In genomic region chr16:69465083-69465721, GRCh38 we compare ENCODE assay signal across 8 cellular contexts. TPM values are rescaled to one million over a fixed set of nuclear protein-coding genes. Genes with fewer than 3 reads are reported as not detected.
DNase-seq lines count a peak whose midpoint lies in the region; ATAC-seq, FAIRE-seq and TF ChIP-seq lines count a peak whose summit lies in the region.

No MANE protein-coding gene starts in this region.

- TF ChIP-seq CTCF in 22Rv1 (IDR thresholded peaks at IDR 0.05) (peak; percentile 21; the same call in 1 of the 2 replicates), OCI-LY3 (IDR thresholded peaks at IDR 0.05; ENCODE audit: low read depth, low read length) (peak; percentile 34), kidney (IDR thresholded peaks at IDR 0.05; ENCODE audit: borderline replicate concordance, extremely low read depth, insufficient read depth) (no peak)

- DNase-seq in effector memory CD4-positive, alpha-beta T cell: peak in 2 of 3 donors; percentile 9 to 13
- peak; percentile 46 for DNase-seq in superior temporal gyrus (ENCODE audit: extremely low spot score)
- DNase-seq in kidney: no peak
- DNase-seq in DMS79 treated with DMSO at 0.1 percent for 48 hours (lab: John Stamatoyannopoulos, UW): no peak
- no peak for DNase-seq in H54 (ENCODE audit: insufficient read length, low spot score)

- intact Hi-C loops in kidney (cut with DNase I): no loop called here

- H4K20me1 ChIP-seq in OCI-LY3 (ENCODE audit: insufficient read depth, low read length): peaks cover 7% of the 10 kb centered on the region; the same call in 1 of the 2 replicates

- no peak for TF ChIP-seq POLR2A in H54 (IDR thresholded peaks at IDR 0.05; ENCODE audit: low read depth, low read length)

- H3K9me3 ChIP-seq in OCI-LY3 (ENCODE audit: insufficient read depth, low read length): no peaks in the 10 kb centered on the region
- no peaks in the 10 kb centered on the region for H3K9me3 ChIP-seq in effector memory CD4-positive, alpha-beta T cell (ENCODE audit: control insufficient read depth, low read length)
- H3K9me3 ChIP-seq in kidney (ENCODE audit: control insufficient read depth in 1 of 2, low read length in 2 of 2): no peaks in the 10 kb centered on the region

- H3K9ac ChIP-seq in OCI-LY3 (ENCODE audit: low read length) (peak overlapping the region; percentile 23; the same call in 1 of the 2 replicates), kidney (ENCODE audit: low read length in 2 of 2) (no peak overlapping the region)

- H2AFZ ChIP-seq in OCI-LY3 (ENCODE audit: low read depth, low read length): no peak overlapping the region

- ATAC-seq in GM19025 (IDR thresholded peaks at IDR 0.05; ENCODE audit: low read depth, unreplicated experiment): peak; percentile 42

- peak overlapping the region; percentile 46 for H3K27ac ChIP-seq in 22Rv1
- H3K27ac ChIP-seq in OCI-LY3 (ENCODE audit: low read length): peak overlapping the region; percentile 68
- H3K27ac ChIP-seq in effector memory CD4-positive, alpha-beta T cell (ENCODE audit: insufficient read depth, low read length, poor library complexity, severe bottlenecking): peak overlapping the region; percentile 30
- no peak overlapping the region for H3K27ac ChIP-seq in kidney (ENCODE audit: low read depth in 2 of 2, low read length in 2 of 2)

- peaks cover 67% of the 10 kb centered on the region for H3K4me1 ChIP-seq in OCI-LY3 (ENCODE audit: low read length)
- peaks cover 19% of the 10 kb centered on the region for H3K4me1 ChIP-seq in effector memory CD4-positive, alpha-beta T cell (ENCODE audit: control insufficient read depth, insufficient read depth, low read length, poor library complexity, severe bottlenecking)
- H3K4me1 ChIP-seq in kidney (ENCODE audit: control insufficient read depth in 1 of 2, insufficient read depth in 1 of 2, low read depth in 1 of 2, low read length in 2 of 2): peaks cover 4 to 7% of the 10 kb centered on the region in 2 donors

- H3K79me2 ChIP-seq in OCI-LY3 (ENCODE audit: low read length): peaks cover 9% of the 10 kb centered on the region; the same call in 1 of the 2 replicates

- peaks cover 31% of the 10 kb centered on the region for H3K36me3 ChIP-seq in OCI-LY3 (replicated peaks; ENCODE audit: low read depth, low read length)
- no peaks in the 10 kb centered on the region for H3K36me3 ChIP-seq in effector memory CD4-positive, alpha-beta T cell (ENCODE audit: control insufficient read depth, insufficient read depth, low read length)
- H3K36me3 ChIP-seq in kidney (ENCODE audit: control insufficient read depth in 1 of 2, insufficient read depth in 2 of 2, low read length in 2 of 2): peaks cover 4 to 5% of the 10 kb centered on the region in 2 donors

- H3K4me2 ChIP-seq in OCI-LY3 (ENCODE audit: low read length): peak overlapping the region; percentile 63

- FAIRE-seq in kidney (lab: Jason Lieb, UNC): no peak
- no peak for FAIRE-seq in H54 (lab: Jason Lieb, UNC)

- peak overlapping the region; percentile 15 for H3K4me3 ChIP-seq in OCI-LY3 (ENCODE audit: low read length)
- no peak overlapping the region for H3K4me3 ChIP-seq in effector memory CD4-positive, alpha-beta T cell (ENCODE audit: insufficient read depth, low read depth, low read length, poor library complexity, severe bottlenecking)
- H3K4me3 ChIP-seq in kidney (ENCODE audit: low read length in 2 of 2): no peak overlapping the region

- H3K27me3 ChIP-seq in OCI-LY3 (ENCODE audit: low read depth, low read length): no peaks in the 10 kb centered on the region
- H3K27me3 ChIP-seq in effector memory CD4-positive, alpha-beta T cell (replicated peaks; ENCODE audit: control insufficient read depth, insufficient read depth, low read length, poor library complexity, severe bottlenecking): no peaks in the 10 kb centered on the region

RNA-seq across cellular contexts. Expression of gene CYB5B, which starts 40.8 kb away (rescaled TPM):
- total RNA-seq in kidney: 111 TPM
- polyA plus RNA-seq in kidney (ENCODE audit: insufficient read depth, low read depth, low replicate concordance): 89.0 TPM

Comparison
In these comparisons a context has a peak if more than half of its experiments do, and no peak if none do; other contexts are left out.
1. H3K27ac ChIP-seq: peak in 22Rv1 (single experiment), OCI-LY3 (single experiment) and effector memory CD4-positive, alpha-beta T cell (single experiment); none in kidney (0 of 2).
2. DNase-seq: peak in effector memory CD4-positive, alpha-beta T cell (2 of 3) and superior temporal gyrus (single experiment); none in kidney (single experiment), DMS79 treated with DMSO at 0.1 percent for 48 hours (single experiment) and H54 (single experiment).